16 cellular contexts compared by ENCODE assay signal in genomic region chr15:96160269-96160668, GRCh38.
A peak's percentile ranks its signal among the peaks of the same experiment; 100 is the strongest.
DNase-seq lines count a peak whose midpoint lies in the region; ATAC-seq and TF ChIP-seq lines count a peak whose summit lies in the region.
"Had no signal": no experiment of that assay in that cellular context is flagged by ENCODE, and none has a peak within 500 bp of the region (broad histone marks: within the 10 kb centered on the region; RNA-seq: fewer than 3 reads in every experiment).

No MANE protein-coding gene starts in this region.

- no peak overlapping the region for H3K27ac Mint-ChIP-seq in endodermal cell
- H3K27ac Mint-ChIP-seq: activated CD8-positive, alpha-beta T cell treated with anti-CD3 and anti-CD28 coated beads for 36 hours; stimulated activated naive CD8-positive, alpha-beta T cell treated with anti-CD3 and anti-CD28 coated beads, Interleukin-15, Interleukin-2, amounts not matched to agents 100 ng/mL and 50 ng/mL, for 24 hours had no signal

- H3K27ac ChIP-seq in body of pancreas: peak overlapping the region in 2 of 4 donors; percentile 21 to 26
- H3K27ac ChIP-seq in sigmoid colon: peak overlapping the region in 3 of 4 donors; percentile 19 to 44 (median 22)
- no peak overlapping the region for H3K27ac ChIP-seq in endodermal cell (ENCODE audit: low read depth, low read length)
- H3K27ac ChIP-seq: dorsolateral prefrontal cortex had no signal

- no peak for TF ChIP-seq POLR2A in body of pancreas (IDR thresholded peaks at IDR 0.05)
- TF ChIP-seq POLR2A in sigmoid colon (IDR thresholded peaks at IDR 0.05): no peak

- H3K4me1 ChIP-seq in body of pancreas (peaks cover 27% of the 10 kb centered on the region), sigmoid colon (no peaks in the 10 kb centered on the region), endodermal cell (ENCODE audit: control insufficient read depth, insufficient read depth, low read length) (no peaks in the 10 kb centered on the region)
- H3K4me1 ChIP-seq: HAP-1 had no signal

- WGBS in body of pancreas, 2 donors: 8 to 11% methylated on average over 8 of the region's 8 CpGs
- WGBS in sigmoid colon, 2 donors: 29 to 41% methylated on average over 8 of the region's 8 CpGs
- WGBS in endodermal cell (ENCODE audit: insufficient coverage in 1 of 2, insufficient read length in 1 of 2), 2 experiments: 89 to 90% methylated on average over 2 to 7 of the region's 8 CpGs

- no peak overlapping the region for H3K9ac ChIP-seq in endodermal cell (ENCODE audit: extremely low read depth, low read length, poor library complexity, severe bottlenecking)

- no peak overlapping the region for H3K4me3 Mint-ChIP-seq in endodermal cell
- H3K4me3 Mint-ChIP-seq: activated CD8-positive, alpha-beta T cell treated with anti-CD3 and anti-CD28 coated beads for 36 hours; stimulated activated naive CD8-positive, alpha-beta T cell treated with anti-CD3 and anti-CD28 coated beads, Interleukin-15, Interleukin-2, amounts not matched to agents 100 ng/mL and 50 ng/mL, for 24 hours had no signal

- no peaks in the 10 kb centered on the region for H3K9me3 ChIP-seq in body of pancreas
- H3K9me3 ChIP-seq in sigmoid colon: no peaks in the 10 kb centered on the region
- H3K9me3 ChIP-seq in endodermal cell (ENCODE audit: control insufficient read depth, low read length): peaks cover 11% of the 10 kb centered on the region
- H3K9me3 ChIP-seq: HAP-1 had no signal

- intact Hi-C loops in body of pancreas (cut with DNase I) (no loop called here), left cardiac atrium (cut with DNase I) (no loop called here), sigmoid colon (cut with DNase I) (no loop called here)

- peak; percentile 11 for DNase-seq in AG09319 (ENCODE audit: extremely low read depth, low read depth)
- peak; percentile 28 to 54 (median 42) for DNase-seq in body of pancreas
- peak; percentile 62 for DNase-seq in left cardiac atrium
- peak; percentile 71 for DNase-seq in sigmoid colon
- no peak for DNase-seq in kidney glomerular epithelial cell (lab: John Stamatoyannopoulos, UW)
- no peak for DNase-seq in medulla oblongata (ENCODE audit: extremely low spot score)
- no peak for DNase-seq in endodermal cell
- DNase-seq: activated CD8-positive, alpha-beta T cell treated with anti-CD3 and anti-CD28 coated beads for 36 hours; dorsolateral prefrontal cortex; NCI-H2107; OCI-M1; stimulated activated CD4-positive, alpha-beta T cell treated with anti-CD3 and anti-CD28 coated beads, Interleukin-4, amount 100 ng/mL, for 24 hours; T-helper 2 cell had no signal

- TF ChIP-seq CTCF in AG09319 (IDR thresholded peaks at IDR 0.05; ENCODE audit: low read depth, low read length) (no peak), body of pancreas (IDR thresholded peaks at IDR 0.05) (no peak), sigmoid colon (IDR thresholded peaks at IDR 0.05) (no peak), endodermal cell (conservative IDR thresholded peaks at IDR 0.05) (no peak)

- no peaks in the 10 kb centered on the region for H3K36me3 Mint-ChIP-seq in endodermal cell (ENCODE audit: low read depth)

- H3K27me3 ChIP-seq in body of pancreas (no peaks in the 10 kb centered on the region), sigmoid colon (no peaks in the 10 kb centered on the region), endodermal cell (ENCODE audit: control insufficient read depth, insufficient read depth, low read length, poor library complexity, severe bottlenecking) (no peaks in the 10 kb centered on the region)

- no peak for TF ChIP-seq EP300 in sigmoid colon (IDR thresholded peaks at IDR 0.05)

- no peaks in the 10 kb centered on the region for H3K36me3 ChIP-seq in body of pancreas (replicated peaks in 1 of 2; ENCODE audit: insufficient read depth in 1 of 2, low read depth in 2 of 2)
- H3K36me3 ChIP-seq in sigmoid colon: no peaks in the 10 kb centered on the region
- no peaks in the 10 kb centered on the region for H3K36me3 ChIP-seq in endodermal cell (ENCODE audit: control insufficient read depth, insufficient read depth, low read length)
- H3K36me3 ChIP-seq: HAP-1 had no signal

- ATAC-seq in body of pancreas (no peak), left cardiac atrium (peak; percentile 67 to 71), GM19395 (IDR thresholded peaks at IDR 0.05; ENCODE audit: unreplicated experiment) (no peak)
- ATAC-seq: activated CD8-positive, alpha-beta T cell treated with anti-CD3 and anti-CD28 coated beads for 36 hours had no signal

- peaks cover 15% of the 10 kb centered on the region for H3K4me1 Mint-ChIP-seq in endodermal cell

- no peaks in the 10 kb centered on the region for H3K27me3 Mint-ChIP-seq in endodermal cell (ENCODE audit: insufficient read depth)

- H3K4me3 ChIP-seq in body of pancreas: no peak overlapping the region
- no peak overlapping the region for H3K4me3 ChIP-seq in sigmoid colon
- H3K4me3 ChIP-seq in endodermal cell (ENCODE audit: low read length): no peak overlapping the region
- H3K4me3 ChIP-seq: dorsolateral prefrontal cortex, HAP-1 had no signal

- H3K9me3 Mint-ChIP-seq in endodermal cell: peaks cover 7% of the 10 kb centered on the region
- H3K9me3 Mint-ChIP-seq: activated CD8-positive, alpha-beta T cell treated with anti-CD3 and anti-CD28 coated beads for 36 hours; stimulated activated naive CD8-positive, alpha-beta T cell treated with anti-CD3 and anti-CD28 coated beads, Interleukin-15, Interleukin-2, amounts not matched to agents 100 ng/mL and 50 ng/mL, for 24 hours had no signal

Comparison
In these comparisons a context has a peak if more than half of its experiments do, and no peak if none do; other contexts are left out.
1. DNase-seq: peak in AG09319 (single experiment), body of pancreas (4 of 4), left cardiac atrium (single experiment) and sigmoid colon (single experiment); none in kidney glomerular epithelial cell (single experiment), medulla oblongata (single experiment) and endodermal cell (single experiment).
2. ATAC-seq: peak in left cardiac atrium (2 of 2); none in body of pancreas (single experiment) and GM19395 (single experiment).